Comparison of ENCODE assay signal across 9 cellular contexts in the genomic region with DNA sequence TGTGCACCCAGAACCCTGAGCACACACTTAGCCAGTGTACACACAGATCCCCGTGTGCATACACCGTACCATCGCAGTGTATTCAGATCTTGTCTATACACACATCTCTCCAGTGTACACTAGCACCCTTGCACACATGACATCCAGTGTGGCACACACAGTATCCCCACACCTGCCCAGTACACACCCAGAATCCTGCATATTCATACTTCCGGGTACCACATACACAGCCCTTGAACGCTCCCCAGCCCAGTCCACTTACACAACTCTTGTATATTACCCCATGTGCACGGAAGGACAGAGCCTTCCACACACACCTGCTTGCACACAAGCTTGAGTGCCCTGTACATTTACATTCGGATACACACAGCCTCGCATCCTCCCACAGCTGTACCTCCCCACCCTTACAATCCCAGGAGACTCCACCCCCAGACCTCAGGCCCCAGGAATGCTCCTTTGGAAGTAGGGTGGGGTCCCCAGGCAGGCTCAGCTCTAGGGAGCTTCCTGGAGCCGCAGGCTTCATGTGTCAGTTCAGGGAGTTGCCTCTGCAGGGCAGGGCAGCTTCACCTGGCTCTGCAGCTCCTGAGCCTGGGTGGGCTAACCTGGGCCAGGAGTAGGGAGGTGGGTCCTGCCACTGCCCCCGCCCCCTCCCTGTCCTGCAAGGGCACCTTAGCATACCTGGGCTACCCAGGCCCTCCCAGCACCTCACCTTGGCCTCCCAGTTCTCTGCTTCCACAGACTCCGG. TPM values are rescaled to one million over a fixed set of nuclear protein-coding genes. Genes with fewer than 3 reads are reported as not detected.
DNase-seq lines count a peak whose midpoint lies in the region; ATAC-seq and TF ChIP-seq lines count a peak whose summit lies in the region.
"Had no signal": no experiment of that assay in that cellular context is flagged by ENCODE, and none has a peak within 500 bp of the region (broad histone marks: within the 10 kb centered on the region; RNA-seq: fewer than 3 reads in every experiment).

No MANE protein-coding gene starts in this region.

- peak overlapping the region; percentile 1 for H3K27ac Mint-ChIP-seq in activated T-helper 17 cell treated with anti-CD3 and anti-CD28 coated beads, Interleukin-2, amount 50 U/mL, for 72 hours
- H3K27ac Mint-ChIP-seq in stimulated activated memory B cell treated with anti-CD40 and anti-IgM and Interleukin-4, amounts not matched to agents 10 μg/mL and 1 μg/mL and 100 μg/mL, for 72 hours = peak overlapping the region; percentile 19
- H3K27ac Mint-ChIP-seq in activated naive CD4-positive, alpha-beta T cell treated with anti-CD3 and anti-CD28 coated beads, Interleukin-2, amount 50 U/mL, for 72 hours = peak overlapping the region in 1 of 2 donors; percentile 74

- no peak overlapping the region for H3K27ac ChIP-seq in HEK293 (ENCODE audit: extremely low read depth, low read depth, low read length)

- TF ChIP-seq CTCF in HEK293 (tag by site-specific recombination; IDR thresholded peaks at IDR 0.05) = no peak

- CTCF ChIA-PET in HEK293 (lab: Yijun Ruan, JAX) = interaction anchor here (0.6 to 6.6 kb wide), 35 partner anchors 9 to 470 kb away, joined by 3 to 111 read pairs (median 6); a partner anchor contains a TSS

- H3K9me3 Mint-ChIP-seq in activated T-helper 17 cell treated with anti-CD3 and anti-CD28 coated beads, Interleukin-2, amount 50 U/mL, for 72 hours = no peaks in the 10 kb centered on the region
- H3K9me3 Mint-ChIP-seq in stimulated activated memory B cell treated with anti-CD40 and anti-IgM and Interleukin-4, amounts not matched to agents 10 μg/mL and 1 μg/mL and 100 μg/mL, for 72 hours = no peaks in the 10 kb centered on the region
- H3K9me3 Mint-ChIP-seq in activated naive CD4-positive, alpha-beta T cell treated with anti-CD3 and anti-CD28 coated beads, Interleukin-2, amount 50 U/mL, for 72 hours = no peaks in the 10 kb centered on the region

- no peaks in the 10 kb centered on the region for H3K4me1 ChIP-seq in HEK293 (ENCODE audit: control insufficient read depth, insufficient read depth, low read length)

- H3K36me3 Mint-ChIP-seq in activated T-helper 17 cell treated with anti-CD3 and anti-CD28 coated beads, Interleukin-2, amount 50 U/mL, for 72 hours (ENCODE audit: low read depth) = no peaks in the 10 kb centered on the region
- H3K36me3 Mint-ChIP-seq in stimulated activated memory B cell treated with anti-CD40 and anti-IgM and Interleukin-4, amounts not matched to agents 10 μg/mL and 1 μg/mL and 100 μg/mL, for 72 hours = no peaks in the 10 kb centered on the region
- H3K36me3 Mint-ChIP-seq in activated naive CD4-positive, alpha-beta T cell treated with anti-CD3 and anti-CD28 coated beads, Interleukin-2, amount 50 U/mL, for 72 hours = no peaks in the 10 kb centered on the region

- ATAC-seq in activated T-helper 17 cell treated with anti-CD3 and anti-CD28 coated beads, Interleukin-2, amount 50 U/mL, for 72 hours (replicated peaks) = no peak
- no peak for ATAC-seq in stimulated activated memory B cell treated with anti-CD40 and anti-IgM and Interleukin-4, amounts not matched to agents 10 μg/mL and 1 μg/mL and 100 μg/mL, for 72 hours
- ATAC-seq in activated naive CD4-positive, alpha-beta T cell treated with anti-CD3 and anti-CD28 coated beads, Interleukin-2, amount 50 U/mL, for 72 hours = no peak

- peaks cover 0 to 20% of the 10 kb centered on the region in 2 experiments; a peak in 1 of 3 replicates for H3K36me3 ChIP-seq in HEK293 (ENCODE audit: control insufficient read depth in 2 of 2, insufficient read depth in 1 of 2, low read length in 2 of 2)

- H3K4me1 Mint-ChIP-seq in activated T-helper 17 cell treated with anti-CD3 and anti-CD28 coated beads, Interleukin-2, amount 50 U/mL, for 72 hours = peaks cover 23% of the 10 kb centered on the region
- H3K4me1 Mint-ChIP-seq in stimulated activated memory B cell treated with anti-CD40 and anti-IgM and Interleukin-4, amounts not matched to agents 10 μg/mL and 1 μg/mL and 100 μg/mL, for 72 hours = peaks cover 60% of the 10 kb centered on the region

- H3K27me3 Mint-ChIP-seq in activated T-helper 17 cell treated with anti-CD3 and anti-CD28 coated beads, Interleukin-2, amount 50 U/mL, for 72 hours = no peaks in the 10 kb centered on the region
- H3K27me3 Mint-ChIP-seq in stimulated activated memory B cell treated with anti-CD40 and anti-IgM and Interleukin-4, amounts not matched to agents 10 μg/mL and 1 μg/mL and 100 μg/mL, for 72 hours = no peaks in the 10 kb centered on the region

- POLR2A ChIA-PET in HEK293 (lab: Yijun Ruan, JAX) = interaction anchor here (0.7 to 2.7 kb wide), 13 partner anchors 8 to 112 kb away, joined by 3 to 62 read pairs (median 6); a partner anchor contains a TSS

- DNase-seq in kidney tubule cell (ENCODE audit: low spot score) (peak; percentile 76), HUDEP-2 (lab: John Stamatoyannopoulos, UW; ENCODE audit: unreplicated experiment in 76 of 76) (no peak), SKM-1 treated with dmso at 0.1 percent for 144 hours (lab: John Stamatoyannopoulos, UW; ENCODE audit: unreplicated experiment) (no peak), occipital lobe (lab: John Stamatoyannopoulos, UW) (no peak)
- no peak for DNase-seq in activated naive CD4-positive, alpha-beta T cell treated with anti-CD3 and anti-CD28 coated beads, Interleukin-2, amount 50 U/mL, for 72 hours (ENCODE audit: low spot score in 2 of 2)
- DNase-seq: activated gamma-delta T cell had no signal

- no peak overlapping the region for H3K4me3 ChIP-seq in HEK293 (ENCODE audit: low read depth, low read length)

- no peaks in the 10 kb centered on the region for H3K9me3 ChIP-seq in HEK293 (ENCODE audit: control insufficient read depth, insufficient read depth, low read depth, low read length)

- no peak overlapping the region for H3K4me3 Mint-ChIP-seq in activated T-helper 17 cell treated with anti-CD3 and anti-CD28 coated beads, Interleukin-2, amount 50 U/mL, for 72 hours
- H3K4me3 Mint-ChIP-seq in stimulated activated memory B cell treated with anti-CD40 and anti-IgM and Interleukin-4, amounts not matched to agents 10 μg/mL and 1 μg/mL and 100 μg/mL, for 72 hours = no peak overlapping the region

TF ChIP-seq in HEK293, 187 proteins besides CTCF, POLR2A, EP300 and RAD21:
- TF ChIP-seq ZNF391 (tag by site-specific recombination; IDR thresholded peaks at IDR 0.05; ENCODE audit: borderline replicate concordance, low read depth) (no peak), ZNF302 (tag by site-specific recombination; IDR thresholded peaks at IDR 0.05; ENCODE audit: low read depth) (no peak), ZNF132 (tag by site-specific recombination; IDR thresholded peaks at IDR 0.05; ENCODE audit: borderline replicate concordance) (no peak), ZNF654 (tag by site-specific recombination; IDR thresholded peaks at IDR 0.05; ENCODE audit: low read depth) (no peak), SP2 (tag by site-specific recombination; IDR thresholded peaks at IDR 0.05) (0 out of 2 replicates have a peak, but pooled peaks have one; percentile 5), ZNF530 (tag by site-specific recombination; IDR thresholded peaks at IDR 0.05; ENCODE audit: low read depth) (no peak), KLF1 (tag by site-specific recombination; IDR thresholded peaks at IDR 0.05) (peak; percentile 79), ZNF600 (tag by site-specific recombination; IDR thresholded peaks at IDR 0.05) (peak; percentile 60), ZNF146 (tag by site-specific recombination; IDR thresholded peaks at IDR 0.05) (peak; percentile 8; the same call in 1 of the 2 replicates), SCRT2 (tag by site-specific recombination; IDR thresholded peaks at IDR 0.05) (no peak), ZNF776 (tag by site-specific recombination; IDR thresholded peaks at IDR 0.05; ENCODE audit: borderline replicate concordance) (no peak), ZBTB20 (tag by site-specific recombination; IDR thresholded peaks at IDR 0.05) (peak; percentile 54; the same call in 1 of the 2 replicates)
- TF ChIP-seq, protein P1, sequence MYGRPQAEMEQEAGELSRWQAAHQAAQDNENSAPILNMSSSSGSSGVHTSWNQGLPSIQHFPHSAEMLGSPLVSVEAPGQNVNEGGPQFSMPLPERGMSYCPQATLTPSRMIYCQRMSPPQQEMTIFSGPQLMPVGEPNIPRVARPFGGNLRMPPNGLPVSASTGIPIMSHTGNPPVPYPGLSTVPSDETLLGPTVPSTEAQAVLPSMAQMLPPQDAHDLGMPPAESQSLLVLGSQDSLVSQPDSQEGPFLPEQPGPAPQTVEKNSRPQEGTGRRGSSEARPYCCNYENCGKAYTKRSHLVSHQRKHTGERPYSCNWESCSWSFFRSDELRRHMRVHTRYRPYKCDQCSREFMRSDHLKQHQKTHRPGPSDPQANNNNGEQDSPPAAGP (tag by site-specific recombination; IDR thresholded peaks at IDR 0.05) = 0 out of 2 replicates have a peak, but pooled peaks have one; percentile 31

RNA-seq across cellular contexts. Expression of a gene that starts 46.2 kb away (rescaled TPM):
- 10 to 100 TPM; 13.3 to 22.3 TPM for total RNA-seq in activated T-helper 17 cell treated with anti-CD3 and anti-CD28 coated beads, Interleukin-2, amount 50 U/mL, for 72 hours
- 11.9 TPM for total RNA-seq in occipital lobe
- 10 to 100 TPM; 12.8 to 16.5 TPM for total RNA-seq in activated naive CD4-positive, alpha-beta T cell treated with anti-CD3 and anti-CD28 coated beads, Interleukin-2, amount 50 U/mL, for 72 hours
